In the genomic region with DNA sequence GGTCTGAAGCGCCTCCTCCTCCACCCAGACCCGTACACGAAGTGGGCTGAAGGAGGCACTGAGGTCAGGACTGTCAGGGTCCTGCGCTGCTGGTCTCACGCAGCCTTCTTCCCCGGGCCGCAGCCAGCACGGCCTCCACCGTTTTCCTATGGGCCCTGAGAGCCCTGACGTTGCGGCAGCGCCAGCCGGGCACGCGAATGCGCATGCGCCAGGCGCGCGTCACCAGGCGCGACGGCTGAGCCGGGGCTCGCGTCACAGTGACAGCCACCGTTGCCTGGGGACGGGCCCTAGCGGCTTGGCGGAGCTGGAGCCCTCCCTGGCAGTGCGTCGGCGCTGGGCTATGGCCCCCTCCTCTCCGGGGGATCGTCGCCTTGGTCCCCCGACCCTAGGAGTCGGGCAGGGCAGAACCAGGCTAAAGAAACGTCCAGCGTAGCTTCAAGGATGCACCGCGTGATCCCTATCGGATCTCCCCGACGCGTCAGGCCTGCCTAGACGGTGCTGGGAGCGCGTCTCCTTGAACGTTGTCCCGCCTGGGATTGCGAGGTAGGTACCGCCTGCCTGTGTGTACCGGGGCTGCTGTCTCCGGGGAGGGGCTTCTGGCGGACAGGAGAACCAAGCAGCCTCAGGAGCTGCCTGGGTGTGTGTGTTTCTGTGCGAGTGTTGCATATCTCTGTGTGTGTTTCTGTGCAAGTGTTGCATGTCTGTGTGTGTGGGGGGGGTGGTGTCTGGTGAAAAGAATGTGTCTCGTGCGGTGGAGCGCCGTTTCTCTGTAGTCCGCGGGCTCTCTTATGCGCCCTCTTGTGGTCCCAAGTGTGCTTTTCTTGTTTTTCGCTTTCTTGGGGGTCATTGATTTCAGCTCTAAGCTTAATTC, we compare ENCODE assay signal across 1 cellular context.
TF ChIP-seq lines count a peak whose summit lies in the region.

No MANE protein-coding gene starts in this region.

TF ChIP-seq in K562, 482 proteins besides CTCF, POLR2A, EP300 and RAD21 (continued from another document and continues in another):
- TF ChIP-seq, protein P1, sequence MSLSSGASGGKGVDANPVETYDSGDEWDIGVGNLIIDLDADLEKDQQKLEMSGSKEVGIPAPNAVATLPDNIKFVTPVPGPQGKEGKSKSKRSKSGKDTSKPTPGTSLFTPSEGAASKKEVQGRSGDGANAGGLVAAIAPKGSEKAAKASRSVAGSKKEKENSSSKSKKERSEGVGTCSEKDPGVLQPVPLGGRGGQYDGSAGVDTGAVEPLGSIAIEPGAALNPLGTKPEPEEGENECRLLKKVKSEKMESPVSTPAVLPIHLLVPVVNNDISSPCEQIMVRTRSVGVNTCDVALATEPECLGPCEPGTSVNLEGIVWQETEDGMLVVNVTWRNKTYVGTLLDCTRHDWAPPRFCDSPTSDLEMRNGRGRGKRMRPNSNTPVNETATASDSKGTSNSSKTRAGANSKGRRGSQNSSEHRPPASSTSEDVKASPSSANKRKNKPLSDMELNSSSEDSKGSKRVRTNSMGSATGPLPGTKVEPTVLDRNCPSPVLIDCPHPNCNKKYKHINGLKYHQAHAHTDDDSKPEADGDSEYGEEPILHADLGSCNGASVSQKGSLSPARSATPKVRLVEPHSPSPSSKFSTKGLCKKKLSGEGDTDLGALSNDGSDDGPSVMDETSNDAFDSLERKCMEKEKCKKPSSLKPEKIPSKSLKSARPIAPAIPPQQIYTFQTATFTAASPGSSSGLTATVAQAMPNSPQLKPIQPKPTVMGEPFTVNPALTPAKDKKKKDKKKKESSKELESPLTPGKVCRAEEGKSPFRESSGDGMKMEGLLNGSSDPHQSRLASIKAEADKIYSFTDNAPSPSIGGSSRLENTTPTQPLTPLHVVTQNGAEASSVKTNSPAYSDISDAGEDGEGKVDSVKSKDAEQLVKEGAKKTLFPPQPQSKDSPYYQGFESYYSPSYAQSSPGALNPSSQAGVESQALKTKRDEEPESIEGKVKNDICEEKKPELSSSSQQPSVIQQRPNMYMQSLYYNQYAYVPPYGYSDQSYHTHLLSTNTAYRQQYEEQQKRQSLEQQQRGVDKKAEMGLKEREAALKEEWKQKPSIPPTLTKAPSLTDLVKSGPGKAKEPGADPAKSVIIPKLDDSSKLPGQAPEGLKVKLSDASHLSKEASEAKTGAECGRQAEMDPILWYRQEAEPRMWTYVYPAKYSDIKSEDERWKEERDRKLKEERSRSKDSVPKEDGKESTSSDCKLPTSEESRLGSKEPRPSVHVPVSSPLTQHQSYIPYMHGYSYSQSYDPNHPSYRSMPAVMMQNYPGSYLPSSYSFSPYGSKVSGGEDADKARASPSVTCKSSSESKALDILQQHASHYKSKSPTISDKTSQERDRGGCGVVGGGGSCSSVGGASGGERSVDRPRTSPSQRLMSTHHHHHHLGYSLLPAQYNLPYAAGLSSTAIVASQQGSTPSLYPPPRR (CRISPR knock-in tag; IDR thresholded peaks at IDR 0.05; ENCODE audit: borderline replicate concordance), result no peak
- TF ChIP-seq, protein P2, sequence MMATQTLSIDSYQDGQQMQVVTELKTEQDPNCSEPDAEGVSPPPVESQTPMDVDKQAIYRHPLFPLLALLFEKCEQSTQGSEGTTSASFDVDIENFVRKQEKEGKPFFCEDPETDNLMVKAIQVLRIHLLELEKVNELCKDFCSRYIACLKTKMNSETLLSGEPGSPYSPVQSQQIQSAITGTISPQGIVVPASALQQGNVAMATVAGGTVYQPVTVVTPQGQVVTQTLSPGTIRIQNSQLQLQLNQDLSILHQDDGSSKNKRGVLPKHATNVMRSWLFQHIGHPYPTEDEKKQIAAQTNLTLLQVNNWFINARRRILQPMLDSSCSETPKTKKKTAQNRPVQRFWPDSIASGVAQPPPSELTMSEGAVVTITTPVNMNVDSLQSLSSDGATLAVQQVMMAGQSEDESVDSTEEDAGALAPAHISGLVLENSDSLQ (IDR thresholded peaks at IDR 0.05), result peak; percentile 78
- TF ChIP-seq ELF2 (CRISPR knock-in tag; IDR thresholded peaks at IDR 0.05), result no peak
- TF ChIP-seq ZFP30 (CRISPR knock-in tag; IDR thresholded peaks at IDR 0.05; ENCODE audit: borderline replicate concordance), result no peak
- peak; percentile 88 to 91 for TF ChIP-seq NRF1 (conservative IDR thresholded peaks at IDR 0.05 in 1 of 2, IDR thresholded peaks at IDR 0.05 in 1 of 2)
- TF ChIP-seq, protein P3, sequence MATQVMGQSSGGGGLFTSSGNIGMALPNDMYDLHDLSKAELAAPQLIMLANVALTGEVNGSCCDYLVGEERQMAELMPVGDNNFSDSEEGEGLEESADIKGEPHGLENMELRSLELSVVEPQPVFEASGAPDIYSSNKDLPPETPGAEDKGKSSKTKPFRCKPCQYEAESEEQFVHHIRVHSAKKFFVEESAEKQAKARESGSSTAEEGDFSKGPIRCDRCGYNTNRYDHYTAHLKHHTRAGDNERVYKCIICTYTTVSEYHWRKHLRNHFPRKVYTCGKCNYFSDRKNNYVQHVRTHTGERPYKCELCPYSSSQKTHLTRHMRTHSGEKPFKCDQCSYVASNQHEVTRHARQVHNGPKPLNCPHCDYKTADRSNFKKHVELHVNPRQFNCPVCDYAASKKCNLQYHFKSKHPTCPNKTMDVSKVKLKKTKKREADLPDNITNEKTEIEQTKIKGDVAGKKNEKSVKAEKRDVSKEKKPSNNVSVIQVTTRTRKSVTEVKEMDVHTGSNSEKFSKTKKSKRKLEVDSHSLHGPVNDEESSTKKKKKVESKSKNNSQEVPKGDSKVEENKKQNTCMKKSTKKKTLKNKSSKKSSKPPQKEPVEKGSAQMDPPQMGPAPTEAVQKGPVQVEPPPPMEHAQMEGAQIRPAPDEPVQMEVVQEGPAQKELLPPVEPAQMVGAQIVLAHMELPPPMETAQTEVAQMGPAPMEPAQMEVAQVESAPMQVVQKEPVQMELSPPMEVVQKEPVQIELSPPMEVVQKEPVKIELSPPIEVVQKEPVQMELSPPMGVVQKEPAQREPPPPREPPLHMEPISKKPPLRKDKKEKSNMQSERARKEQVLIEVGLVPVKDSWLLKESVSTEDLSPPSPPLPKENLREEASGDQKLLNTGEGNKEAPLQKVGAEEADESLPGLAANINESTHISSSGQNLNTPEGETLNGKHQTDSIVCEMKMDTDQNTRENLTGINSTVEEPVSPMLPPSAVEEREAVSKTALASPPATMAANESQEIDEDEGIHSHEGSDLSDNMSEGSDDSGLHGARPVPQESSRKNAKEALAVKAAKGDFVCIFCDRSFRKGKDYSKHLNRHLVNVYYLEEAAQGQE (CRISPR knock-in tag; IDR thresholded peaks at IDR 0.05; ENCODE audit: low read depth), result no peak
- TF ChIP-seq, protein P4, sequence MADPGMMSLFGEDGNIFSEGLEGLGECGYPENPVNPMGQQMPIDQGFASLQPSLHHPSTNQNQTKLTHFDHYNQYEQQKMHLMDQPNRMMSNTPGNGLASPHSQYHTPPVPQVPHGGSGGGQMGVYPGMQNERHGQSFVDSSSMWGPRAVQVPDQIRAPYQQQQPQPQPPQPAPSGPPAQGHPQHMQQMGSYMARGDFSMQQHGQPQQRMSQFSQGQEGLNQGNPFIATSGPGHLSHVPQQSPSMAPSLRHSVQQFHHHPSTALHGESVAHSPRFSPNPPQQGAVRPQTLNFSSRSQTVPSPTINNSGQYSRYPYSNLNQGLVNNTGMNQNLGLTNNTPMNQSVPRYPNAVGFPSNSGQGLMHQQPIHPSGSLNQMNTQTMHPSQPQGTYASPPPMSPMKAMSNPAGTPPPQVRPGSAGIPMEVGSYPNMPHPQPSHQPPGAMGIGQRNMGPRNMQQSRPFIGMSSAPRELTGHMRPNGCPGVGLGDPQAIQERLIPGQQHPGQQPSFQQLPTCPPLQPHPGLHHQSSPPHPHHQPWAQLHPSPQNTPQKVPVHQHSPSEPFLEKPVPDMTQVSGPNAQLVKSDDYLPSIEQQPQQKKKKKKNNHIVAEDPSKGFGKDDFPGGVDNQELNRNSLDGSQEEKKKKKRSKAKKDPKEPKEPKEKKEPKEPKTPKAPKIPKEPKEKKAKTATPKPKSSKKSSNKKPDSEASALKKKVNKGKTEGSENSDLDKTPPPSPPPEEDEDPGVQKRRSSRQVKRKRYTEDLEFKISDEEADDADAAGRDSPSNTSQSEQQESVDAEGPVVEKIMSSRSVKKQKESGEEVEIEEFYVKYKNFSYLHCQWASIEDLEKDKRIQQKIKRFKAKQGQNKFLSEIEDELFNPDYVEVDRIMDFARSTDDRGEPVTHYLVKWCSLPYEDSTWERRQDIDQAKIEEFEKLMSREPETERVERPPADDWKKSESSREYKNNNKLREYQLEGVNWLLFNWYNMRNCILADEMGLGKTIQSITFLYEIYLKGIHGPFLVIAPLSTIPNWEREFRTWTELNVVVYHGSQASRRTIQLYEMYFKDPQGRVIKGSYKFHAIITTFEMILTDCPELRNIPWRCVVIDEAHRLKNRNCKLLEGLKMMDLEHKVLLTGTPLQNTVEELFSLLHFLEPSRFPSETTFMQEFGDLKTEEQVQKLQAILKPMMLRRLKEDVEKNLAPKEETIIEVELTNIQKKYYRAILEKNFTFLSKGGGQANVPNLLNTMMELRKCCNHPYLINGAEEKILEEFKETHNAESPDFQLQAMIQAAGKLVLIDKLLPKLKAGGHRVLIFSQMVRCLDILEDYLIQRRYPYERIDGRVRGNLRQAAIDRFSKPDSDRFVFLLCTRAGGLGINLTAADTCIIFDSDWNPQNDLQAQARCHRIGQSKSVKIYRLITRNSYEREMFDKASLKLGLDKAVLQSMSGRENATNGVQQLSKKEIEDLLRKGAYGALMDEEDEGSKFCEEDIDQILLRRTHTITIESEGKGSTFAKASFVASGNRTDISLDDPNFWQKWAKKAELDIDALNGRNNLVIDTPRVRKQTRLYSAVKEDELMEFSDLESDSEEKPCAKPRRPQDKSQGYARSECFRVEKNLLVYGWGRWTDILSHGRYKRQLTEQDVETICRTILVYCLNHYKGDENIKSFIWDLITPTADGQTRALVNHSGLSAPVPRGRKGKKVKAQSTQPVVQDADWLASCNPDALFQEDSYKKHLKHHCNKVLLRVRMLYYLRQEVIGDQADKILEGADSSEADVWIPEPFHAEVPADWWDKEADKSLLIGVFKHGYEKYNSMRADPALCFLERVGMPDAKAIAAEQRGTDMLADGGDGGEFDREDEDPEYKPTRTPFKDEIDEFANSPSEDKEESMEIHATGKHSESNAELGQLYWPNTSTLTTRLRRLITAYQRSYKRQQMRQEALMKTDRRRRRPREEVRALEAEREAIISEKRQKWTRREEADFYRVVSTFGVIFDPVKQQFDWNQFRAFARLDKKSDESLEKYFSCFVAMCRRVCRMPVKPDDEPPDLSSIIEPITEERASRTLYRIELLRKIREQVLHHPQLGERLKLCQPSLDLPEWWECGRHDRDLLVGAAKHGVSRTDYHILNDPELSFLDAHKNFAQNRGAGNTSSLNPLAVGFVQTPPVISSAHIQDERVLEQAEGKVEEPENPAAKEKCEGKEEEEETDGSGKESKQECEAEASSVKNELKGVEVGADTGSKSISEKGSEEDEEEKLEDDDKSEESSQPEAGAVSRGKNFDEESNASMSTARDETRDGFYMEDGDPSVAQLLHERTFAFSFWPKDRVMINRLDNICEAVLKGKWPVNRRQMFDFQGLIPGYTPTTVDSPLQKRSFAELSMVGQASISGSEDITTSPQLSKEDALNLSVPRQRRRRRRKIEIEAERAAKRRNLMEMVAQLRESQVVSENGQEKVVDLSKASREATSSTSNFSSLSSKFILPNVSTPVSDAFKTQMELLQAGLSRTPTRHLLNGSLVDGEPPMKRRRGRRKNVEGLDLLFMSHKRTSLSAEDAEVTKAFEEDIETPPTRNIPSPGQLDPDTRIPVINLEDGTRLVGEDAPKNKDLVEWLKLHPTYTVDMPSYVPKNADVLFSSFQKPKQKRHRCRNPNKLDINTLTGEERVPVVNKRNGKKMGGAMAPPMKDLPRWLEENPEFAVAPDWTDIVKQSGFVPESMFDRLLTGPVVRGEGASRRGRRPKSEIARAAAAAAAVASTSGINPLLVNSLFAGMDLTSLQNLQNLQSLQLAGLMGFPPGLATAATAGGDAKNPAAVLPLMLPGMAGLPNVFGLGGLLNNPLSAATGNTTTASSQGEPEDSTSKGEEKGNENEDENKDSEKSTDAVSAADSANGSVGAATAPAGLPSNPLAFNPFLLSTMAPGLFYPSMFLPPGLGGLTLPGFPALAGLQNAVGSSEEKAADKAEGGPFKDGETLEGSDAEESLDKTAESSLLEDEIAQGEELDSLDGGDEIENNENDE (IDR thresholded peaks at IDR 0.05; ENCODE audit: low read depth, low read length), result no peak
- no peak for TF ChIP-seq CEBPG (CRISPR knock-in tag; IDR thresholded peaks at IDR 0.05)
- TF ChIP-seq CEBPG (tag; conservative IDR thresholded peaks at IDR 0.05 in 1 of 2, IDR thresholded peaks at IDR 0.05 in 1 of 2), result no peak
- TF ChIP-seq YY1 (IDR thresholded peaks at IDR 0.05; ENCODE audit: borderline replicate concordance in 1 of 3, control insufficient read depth in 1 of 3, extremely low read depth in 1 of 3, insufficient read depth in 3 of 3, insufficient read length in 1 of 3, insufficient replicate concordance in 2 of 3, low read depth in 1 of 3, low read length in 2 of 3), result no peak
- TF ChIP-seq, protein P5, sequence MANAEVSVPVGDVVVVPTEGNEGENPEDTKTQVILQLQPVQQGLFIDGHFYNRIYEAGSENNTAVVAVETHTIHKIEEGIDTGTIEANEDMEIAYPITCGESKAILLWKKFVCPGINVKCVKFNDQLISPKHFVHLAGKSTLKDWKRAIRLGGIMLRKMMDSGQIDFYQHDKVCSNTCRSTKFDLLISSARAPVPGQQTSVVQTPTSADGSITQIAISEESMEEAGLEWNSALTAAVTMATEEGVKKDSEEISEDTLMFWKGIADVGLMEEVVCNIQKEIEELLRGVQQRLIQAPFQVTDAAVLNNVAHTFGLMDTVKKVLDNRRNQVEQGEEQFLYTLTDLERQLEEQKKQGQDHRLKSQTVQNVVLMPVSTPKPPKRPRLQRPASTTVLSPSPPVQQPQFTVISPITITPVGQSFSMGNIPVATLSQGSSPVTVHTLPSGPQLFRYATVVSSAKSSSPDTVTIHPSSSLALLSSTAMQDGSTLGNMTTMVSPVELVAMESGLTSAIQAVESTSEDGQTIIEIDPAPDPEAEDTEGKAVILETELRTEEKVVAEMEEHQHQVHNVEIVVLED (CRISPR knock-in tag; IDR thresholded peaks at IDR 0.05), result no peak
- TF ChIP-seq TFAM (CRISPR knock-in tag; conservative IDR thresholded peaks at IDR 0.05), result no peak
- TF ChIP-seq SMAD1 (IDR thresholded peaks at IDR 0.05; ENCODE audit: low read depth, low read length, partially characterized antibody), result no peak
- no peak for TF ChIP-seq ZNF3 (CRISPR knock-in tag; IDR thresholded peaks at IDR 0.05)
- no peak for TF ChIP-seq JUN (IDR thresholded peaks at IDR 0.05; ENCODE audit: borderline replicate concordance, low read depth, low read length)
- TF ChIP-seq JUN (CRISPR knock-in tag; IDR thresholded peaks at IDR 0.05; ENCODE audit: borderline replicate concordance), result no peak
- TF ChIP-seq CREBBP (IDR thresholded peaks at IDR 0.05; ENCODE audit: low read depth, low read length), result no peak
- no peak for TF ChIP-seq PHB (CRISPR knock-in tag; IDR thresholded peaks at IDR 0.05)
- TF ChIP-seq MCM2 (IDR thresholded peaks at IDR 0.05; ENCODE audit: low read depth), result no peak
- TF ChIP-seq CBX8 (IDR thresholded peaks at IDR 0.05; ENCODE audit: borderline replicate concordance, extremely low read depth, low read depth, low read length, poor library complexity, severe bottlenecking), result no peak
- no peak for TF ChIP-seq PTRF (tag; IDR thresholded peaks at IDR 0.05)
- no peak for TF ChIP-seq TAF7 (tag; IDR thresholded peaks at IDR 0.05)
- no peak for TF ChIP-seq ZBTB1 (CRISPR knock-in tag; IDR thresholded peaks at IDR 0.05; ENCODE audit: borderline replicate concordance, low read depth)
